1 cellular context compared by ENCODE assay signal in genomic region chr2:145752091-145752806, GRCh38.
TF ChIP-seq lines count a peak whose summit lies in the region.

No MANE protein-coding gene starts in this region.

TF ChIP-seq in K562, 482 proteins besides CTCF, POLR2A, EP300 and RAD21 (continued from another document and continues in another):
- TF ChIP-seq TAF9B (IDR thresholded peaks at IDR 0.05; ENCODE audit: partially characterized antibody) = no peak
- no peak for TF ChIP-seq GTF2B (IDR thresholded peaks at IDR 0.05; ENCODE audit: extremely low read depth, insufficient read length)
- TF ChIP-seq ZNF57 (CRISPR knock-in tag; IDR thresholded peaks at IDR 0.05) = no peak
- TF ChIP-seq ZNF324 (CRISPR knock-in tag; IDR thresholded peaks at IDR 0.05) = no peak
- TF ChIP-seq NFYB (IDR thresholded peaks at IDR 0.05; ENCODE audit: extremely low read depth, insufficient read length) = no peak
- no peak for TF ChIP-seq HSF4 (CRISPR knock-in tag; IDR thresholded peaks at IDR 0.05; ENCODE audit: borderline replicate concordance)
- no peak for TF ChIP-seq XRCC3 (IDR thresholded peaks at IDR 0.05)
- TF ChIP-seq ZNF778 (CRISPR knock-in tag; IDR thresholded peaks at IDR 0.05) = no peak
- TF ChIP-seq HDAC1 (IDR thresholded peaks at IDR 0.05) = no peak
- TF ChIP-seq ZNF589 (CRISPR knock-in tag; IDR thresholded peaks at IDR 0.05; ENCODE audit: low read depth) = no peak; the same call in 1 of the 2 replicates
- TF ChIP-seq RBM15 (IDR thresholded peaks at IDR 0.05; ENCODE audit: insufficient read depth, low read length) = no peak
- TF ChIP-seq, protein P1, sequence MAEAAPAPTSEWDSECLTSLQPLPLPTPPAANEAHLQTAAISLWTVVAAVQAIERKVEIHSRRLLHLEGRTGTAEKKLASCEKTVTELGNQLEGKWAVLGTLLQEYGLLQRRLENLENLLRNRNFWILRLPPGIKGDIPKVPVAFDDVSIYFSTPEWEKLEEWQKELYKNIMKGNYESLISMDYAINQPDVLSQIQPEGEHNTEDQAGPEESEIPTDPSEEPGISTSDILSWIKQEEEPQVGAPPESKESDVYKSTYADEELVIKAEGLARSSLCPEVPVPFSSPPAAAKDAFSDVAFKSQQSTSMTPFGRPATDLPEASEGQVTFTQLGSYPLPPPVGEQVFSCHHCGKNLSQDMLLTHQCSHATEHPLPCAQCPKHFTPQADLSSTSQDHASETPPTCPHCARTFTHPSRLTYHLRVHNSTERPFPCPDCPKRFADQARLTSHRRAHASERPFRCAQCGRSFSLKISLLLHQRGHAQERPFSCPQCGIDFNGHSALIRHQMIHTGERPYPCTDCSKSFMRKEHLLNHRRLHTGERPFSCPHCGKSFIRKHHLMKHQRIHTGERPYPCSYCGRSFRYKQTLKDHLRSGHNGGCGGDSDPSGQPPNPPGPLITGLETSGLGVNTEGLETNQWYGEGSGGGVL (CRISPR knock-in tag; IDR thresholded peaks at IDR 0.05) = no peak
- no peak for TF ChIP-seq ZBTB8A (IDR thresholded peaks at IDR 0.05; ENCODE audit: partially characterized antibody)
- TF ChIP-seq NELFE (IDR thresholded peaks at IDR 0.05; ENCODE audit: insufficient read depth, insufficient read length) = no peak
- TF ChIP-seq NEUROD1 (IDR thresholded peaks at IDR 0.05; ENCODE audit: borderline replicate concordance, low read depth, low read length, partially characterized antibody) = no peak
- no peak for TF ChIP-seq IRF1 (CRISPR knock-in tag; IDR thresholded peaks at IDR 0.05; ENCODE audit: borderline replicate concordance)
- TF ChIP-seq NKRF (IDR thresholded peaks at IDR 0.05; ENCODE audit: borderline replicate concordance) = no peak
- no peak for TF ChIP-seq NFIX (CRISPR knock-in tag; IDR thresholded peaks at IDR 0.05; ENCODE audit: low read depth)
- TF ChIP-seq ZC3H4 (CRISPR knock-in tag; IDR thresholded peaks at IDR 0.05; ENCODE audit: borderline replicate concordance) = no peak
- TF ChIP-seq ELK1 (CRISPR knock-in tag; IDR thresholded peaks at IDR 0.05) = no peak
- TF ChIP-seq TAF1 (IDR thresholded peaks at IDR 0.05; ENCODE audit: control insufficient read depth, extremely low read depth, insufficient read depth, low read length, severe bottlenecking) = no peak
- TF ChIP-seq DEAF1 (CRISPR knock-in tag; IDR thresholded peaks at IDR 0.05) = peak; percentile 66; the same call in 1 of the 2 replicates
- no peak for TF ChIP-seq POLR2AphosphoS2 (IDR thresholded peaks at IDR 0.05; ENCODE audit: low read length)
- no peak for TF ChIP-seq DACH1 (IDR thresholded peaks at IDR 0.05; ENCODE audit: partially characterized antibody)
- TF ChIP-seq MBD2 (IDR thresholded peaks at IDR 0.05; ENCODE audit: borderline replicate concordance, low read depth) = no peak
- no peak for TF ChIP-seq FOS (IDR thresholded peaks at IDR 0.05; ENCODE audit: extremely low read depth, insufficient read length)
- TF ChIP-seq MEIS2 (IDR thresholded peaks at IDR 0.05; ENCODE audit: partially characterized antibody) = no peak
- no peak for TF ChIP-seq MCM2 (IDR thresholded peaks at IDR 0.05; ENCODE audit: low read depth)
- no peak for TF ChIP-seq NFRKB (IDR thresholded peaks at IDR 0.05; ENCODE audit: low read depth)
- TF ChIP-seq CAMTA2 (CRISPR knock-in tag; conservative IDR thresholded peaks at IDR 0.05) = no peak
- TF ChIP-seq, protein P2, sequence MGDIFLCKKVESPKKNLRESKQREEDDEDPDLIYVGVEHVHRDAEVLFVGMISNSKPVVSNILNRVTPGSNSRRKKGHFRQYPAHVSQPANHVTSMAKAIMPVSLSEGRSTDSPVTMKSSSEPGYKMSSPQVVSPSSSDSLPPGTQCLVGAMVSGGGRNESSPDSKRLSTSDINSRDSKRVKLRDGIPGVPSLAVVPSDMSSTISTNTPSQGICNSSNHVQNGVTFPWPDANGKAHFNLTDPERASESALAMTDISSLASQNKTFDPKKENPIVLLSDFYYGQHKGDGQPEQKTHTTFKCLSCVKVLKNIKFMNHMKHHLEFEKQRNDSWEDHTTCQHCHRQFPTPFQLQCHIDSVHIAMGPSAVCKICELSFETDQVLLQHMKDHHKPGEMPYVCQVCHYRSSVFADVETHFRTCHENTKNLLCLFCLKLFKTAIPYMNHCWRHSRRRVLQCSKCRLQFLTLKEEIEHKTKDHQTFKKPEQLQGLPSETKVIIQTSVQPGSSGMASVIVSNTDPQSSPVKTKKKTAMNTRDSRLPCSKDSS (IDR thresholded peaks at IDR 0.05; ENCODE audit: low read depth, partially characterized antibody) = no peak
- TF ChIP-seq CXXC5 (CRISPR knock-in tag; IDR thresholded peaks at IDR 0.05) = no peak
- TF ChIP-seq YY1 (IDR thresholded peaks at IDR 0.05; ENCODE audit: borderline replicate concordance in 1 of 3, control insufficient read depth in 1 of 3, extremely low read depth in 1 of 3, insufficient read depth in 3 of 3, insufficient read length in 1 of 3, insufficient replicate concordance in 2 of 3, low read depth in 1 of 3, low read length in 2 of 3) = no peak
- TF ChIP-seq IRF9 (tag; IDR thresholded peaks at IDR 0.05) = peak; percentile 55; the same call in 1 of the 2 replicates
- no peak for TF ChIP-seq RAD51 (IDR thresholded peaks at IDR 0.05; ENCODE audit: borderline replicate concordance, low read depth)
- TF ChIP-seq KAT8 (IDR thresholded peaks at IDR 0.05; ENCODE audit: low read depth) = no peak
- TF ChIP-seq ZFP1 (CRISPR knock-in tag; IDR thresholded peaks at IDR 0.05) = no peak
- peak; percentile 81 for TF ChIP-seq NFIC (IDR thresholded peaks at IDR 0.05)
- peak; percentile 92 for TF ChIP-seq CEBPB (tag; IDR thresholded peaks at IDR 0.05)
- no peak for TF ChIP-seq ZNF551 (CRISPR knock-in tag; IDR thresholded peaks at IDR 0.05)
- peak; percentile 10 for TF ChIP-seq TBP (optimal IDR thresholded peaks at IDR 0.05; ENCODE audit: low read depth, low read length)
- TF ChIP-seq GTF2A2 (tag; IDR thresholded peaks at IDR 0.05) = no peak
- TF ChIP-seq, protein P3, sequence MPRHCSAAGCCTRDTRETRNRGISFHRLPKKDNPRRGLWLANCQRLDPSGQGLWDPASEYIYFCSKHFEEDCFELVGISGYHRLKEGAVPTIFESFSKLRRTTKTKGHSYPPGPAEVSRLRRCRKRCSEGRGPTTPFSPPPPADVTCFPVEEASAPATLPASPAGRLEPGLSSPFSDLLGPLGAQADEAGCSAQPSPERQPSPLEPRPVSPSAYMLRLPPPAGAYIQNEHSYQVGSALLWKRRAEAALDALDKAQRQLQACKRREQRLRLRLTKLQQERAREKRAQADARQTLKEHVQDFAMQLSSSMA (CRISPR knock-in tag; IDR thresholded peaks at IDR 0.05) = no peak
- TF ChIP-seq CHCHD3 (CRISPR knock-in tag; IDR thresholded peaks at IDR 0.05) = no peak
- no peak for TF ChIP-seq ZNF717 (CRISPR knock-in tag; IDR thresholded peaks at IDR 0.05)
- TF ChIP-seq SOX6 (IDR thresholded peaks at IDR 0.05) = peak; percentile 96
- TF ChIP-seq TFAM (CRISPR knock-in tag; conservative IDR thresholded peaks at IDR 0.05) = no peak
- 0 out of 2 replicates have a peak, but pooled peaks have one; percentile 8 for TF ChIP-seq ZNF584 (CRISPR knock-in tag; IDR thresholded peaks at IDR 0.05; ENCODE audit: low read depth)
- TF ChIP-seq KLF16 (IDR thresholded peaks at IDR 0.05) = peak; percentile 13; the same call in 1 of the 2 replicates
- no peak for TF ChIP-seq BCOR (IDR thresholded peaks at IDR 0.05)
- no peak for TF ChIP-seq ZNF445 (CRISPR knock-in tag; IDR thresholded peaks at IDR 0.05; ENCODE audit: low read depth)
- TF ChIP-seq ZEB2 (IDR thresholded peaks at IDR 0.05) = peak; percentile 22; the same call in 1 of the 2 replicates
